Comparison of ENCODE assay signal across 11 cellular contexts in the genomic region with DNA sequence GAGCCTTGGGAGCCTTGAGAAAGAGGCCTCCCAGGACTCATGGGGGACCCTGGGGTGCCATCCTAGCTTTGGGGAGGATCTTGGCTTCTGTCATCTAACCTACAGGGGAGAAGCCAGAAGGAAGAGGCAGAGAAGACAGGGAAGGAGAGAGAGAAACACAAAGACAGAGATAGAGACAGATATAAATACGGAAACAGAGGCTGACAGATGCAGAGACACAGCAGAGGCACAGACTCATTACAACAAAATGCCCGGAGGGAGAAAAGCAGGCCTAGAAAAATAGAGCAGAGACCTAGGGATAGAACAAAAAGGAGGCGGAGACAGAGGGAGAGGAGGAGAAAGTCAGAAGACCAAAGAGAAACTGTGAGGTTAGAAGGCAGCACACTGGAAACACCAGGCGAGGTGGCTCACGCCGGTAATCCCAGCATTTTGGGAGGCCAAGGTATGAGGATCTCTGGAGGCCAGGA. TPM values are rescaled to one million over a fixed set of nuclear protein-coding genes. Genes with fewer than 3 reads are reported as not detected.
DNase-seq lines count a peak whose midpoint lies in the region; ATAC-seq and TF ChIP-seq lines count a peak whose summit lies in the region.
"Had no signal": no experiment of that assay in that cellular context is flagged by ENCODE, and none has a peak within 500 bp of the region (broad histone marks: within the 10 kb centered on the region; RNA-seq: fewer than 3 reads in every experiment).

No MANE protein-coding gene starts in this region.

- H3K36me3 ChIP-seq in breast epithelium, result no peaks in the 10 kb centered on the region
- no peaks in the 10 kb centered on the region for H3K36me3 ChIP-seq in mammary epithelial cell (ENCODE audit: insufficient read depth, low read length)
- H3K36me3 ChIP-seq in mesodermal cell (ENCODE audit: control insufficient read depth, insufficient read depth, low read length), result peaks cover 5% of the 10 kb centered on the region
- H3K36me3 ChIP-seq: pancreas had no signal

- 98% methylated on average over 6 of the region's 6 CpGs for WGBS in mammary epithelial cell (ENCODE audit: low coverage, missing lambda C conversion rate)
- 86 to 95% methylated on average over 5 to 6 of the region's 6 CpGs for WGBS in mesodermal cell (ENCODE audit: insufficient coverage in 2 of 2), 2 experiments

- no peak for ATAC-seq in GM21619 (IDR thresholded peaks at IDR 0.05; ENCODE audit: unreplicated experiment)
- ATAC-seq: pancreas had no signal

- no peaks in the 10 kb centered on the region for H3K9me3 Mint-ChIP-seq in type B pancreatic cell
- H3K9me3 Mint-ChIP-seq: IgD-negative memory B cell had no signal

- peak overlapping the region; percentile 60 for H3K27ac Mint-ChIP-seq in type B pancreatic cell

- no peaks in the 10 kb centered on the region for H4K20me1 ChIP-seq in mammary epithelial cell (ENCODE audit: insufficient read depth, low read length)

- no peak overlapping the region for H2AFZ ChIP-seq in mammary epithelial cell (ENCODE audit: low read depth, low read length)

- TF ChIP-seq CTCF in breast epithelium (IDR thresholded peaks at IDR 0.05) (no peak), mammary epithelial cell (conservative IDR thresholded peaks at IDR 0.05 in 1 of 2, IDR thresholded peaks at IDR 0.05 in 1 of 2; ENCODE audit: extremely low read depth in 1 of 2, insufficient read depth in 1 of 2, low read depth in 1 of 2, low read length in 2 of 2) (no peak), type B pancreatic cell (conservative IDR thresholded peaks at IDR 0.05) (no peak)

- CTCF ChIA-PET in mammary epithelial cell (lab: Charles Lee; ENCODE audit: low non-redundant PET), result no interaction called here

- no peak overlapping the region for H3K9ac ChIP-seq in mammary epithelial cell (ENCODE audit: insufficient read depth, low read length)

- peaks cover 31% of the 10 kb centered on the region for H3K4me1 Mint-ChIP-seq in type B pancreatic cell (ENCODE audit: unreplicated experiment)

- H3K9me3 ChIP-seq in breast epithelium, result no peaks in the 10 kb centered on the region
- H3K9me3 ChIP-seq in mammary epithelial cell (replicated peaks; ENCODE audit: insufficient read depth, low read length), result no peaks in the 10 kb centered on the region
- H3K9me3 ChIP-seq in mesodermal cell (ENCODE audit: control insufficient read depth, low read length), result no peaks in the 10 kb centered on the region
- H3K9me3 ChIP-seq: pancreas had no signal

- H3K36me3 Mint-ChIP-seq in type B pancreatic cell, result no peaks in the 10 kb centered on the region
- H3K36me3 Mint-ChIP-seq: IgD-negative memory B cell had no signal

- H3K27ac ChIP-seq in breast epithelium (peak overlapping the region; percentile 78 to 97), mammary epithelial cell (ENCODE audit: insufficient read depth, low read depth, low read length) (no peak overlapping the region), mesodermal cell (ENCODE audit: low read depth, low read length, severe bottlenecking) (peak overlapping the region; percentile 97)
- H3K27ac ChIP-seq: pancreas had no signal

- H3K4me1 ChIP-seq in breast epithelium (peaks cover 0 to 2% of the 10 kb centered on the region in 2 donors), mammary epithelial cell (ENCODE audit: insufficient read depth, low read length) (peaks cover 41% of the 10 kb centered on the region), mesodermal cell (ENCODE audit: control insufficient read depth, insufficient read depth, low read length, poor library complexity, severe bottlenecking) (peaks cover 55% of the 10 kb centered on the region)
- H3K4me1 ChIP-seq: pancreas had no signal

- H3K4me3 ChIP-seq in breast epithelium (peak overlapping the region; percentile 47 to 77 (median 48)), mammary epithelial cell (replicated peaks in 1 of 3; ENCODE audit: insufficient read depth in 1 of 3, low read depth in 2 of 3, low read length in 3 of 3) (no peak overlapping the region), mesodermal cell (ENCODE audit: extremely low read depth, insufficient read depth, low read length, poor library complexity, severe bottlenecking) (peak overlapping the region; percentile 53)

- H3K27me3 ChIP-seq in breast epithelium, result peaks cover 0 to 12% of the 10 kb centered on the region in 2 donors
- H3K27me3 ChIP-seq in mammary epithelial cell (ENCODE audit: insufficient read depth, low read length), result no peaks in the 10 kb centered on the region

- TF ChIP-seq POLR2A in breast epithelium (IDR thresholded peaks at IDR 0.05), result no peak

- DNase-seq in breast epithelium (ENCODE audit: low spot score in 2 of 2), result no peak
- no peak for DNase-seq in mammary epithelial cell
- DNase-seq in dermis blood vessel endothelial cell, result peak; percentile 32
- DNase-seq in type B pancreatic cell (ENCODE audit: extremely low spot score, unreplicated experiment), result no peak
- DNase-seq in HCEC 1CT, result no peak
- DNase-seq in NCI-H2081 treated with DMSO at 0.1 percent for 48 hours (lab: John Stamatoyannopoulos, UW), result no peak

- dilution Hi-C loops in mammary epithelial cell (cut with HindIII; ENCODE audit: low sequenced_read_pairs), result no loop called here

- peaks cover 69% of the 10 kb centered on the region for H3K27me3 Mint-ChIP-seq in type B pancreatic cell

- peak overlapping the region; percentile 68 for H3K4me3 Mint-ChIP-seq in type B pancreatic cell
- H3K4me3 Mint-ChIP-seq: IgD-negative memory B cell had no signal

- H3K4me2 ChIP-seq in mammary epithelial cell (ENCODE audit: insufficient read depth, low read depth, low read length), result no peak overlapping the region

- BruUV-seq in mammary epithelial cell (replicated peaks; lab: Mats Ljungman, UMichigan), result no TSS peak

- intact Hi-C loops in breast epithelium (cut with DNase I; ENCODE audit: low total_unique reads), result no loop called here
- intact Hi-C loops in mammary epithelial cell (cut with micrococcal nuclease), result loop anchor here (10.0 kb wide), 2 partner anchors 179 to 239 kb away; a partner anchor contains a TSS

- in situ Hi-C loops in mammary epithelial cell (cut with MboI; ENCODE audit: low sequenced_read_pairs in 2 of 2), result no loop called here

- H3K79me2 ChIP-seq in mammary epithelial cell (ENCODE audit: insufficient read depth, low read length), result no peaks in the 10 kb centered on the region

RNA-seq across cellular contexts. Expression of a gene that starts 1.9 kb away (rescaled TPM):
- total RNA-seq in breast epithelium (10 to 100 TPM in 1 of 3 donors, 1 to 10 TPM in 2; 4.0 to 15.1 (median 6.2) TPM), mammary epithelial cell (1 to 10 TPM in 1 of 2 donors, under 1 TPM in 1; 0.83 to 4.9 TPM), dermis blood vessel endothelial cell (19.1 and 53.5 TPM in 2 replicates), type B pancreatic cell (ENCODE audit: low replicate concordance) (0.14 and 11.7 TPM in 2 replicates)
- polyA plus RNA-seq in mammary epithelial cell, result 0.17 TPM
- not detected for polyA minus RNA-seq in mammary epithelial cell
- polyA plus RNA-seq in mesodermal cell (2013, experiment 1 of 2), result 27.1 TPM
- polyA plus RNA-seq in mesodermal cell (2013, experiment 2 of 2), result 23.7 TPM
- polyA plus RNA-seq: IgD-negative memory B cell had no signal

RNA-seq across cellular contexts. Expression of a gene that starts 25.0 kb away (rescaled TPM):
- total RNA-seq in breast epithelium (not detected), mammary epithelial cell (not detected), dermis blood vessel endothelial cell (0.14 and 0.34 TPM in 2 replicates), type B pancreatic cell (ENCODE audit: low replicate concordance) (0.58 TPM in 1 of 2 replicates, not detected in the other)
- not detected for polyA plus RNA-seq in mammary epithelial cell
- polyA minus RNA-seq in mammary epithelial cell, result not detected
- not detected for polyA plus RNA-seq in mesodermal cell (2013, experiment 1 of 2)
- not detected for polyA plus RNA-seq in mesodermal cell (2013, experiment 2 of 2)
- total RNA-seq: A172, pancreas had no signal
- polyA plus RNA-seq: IgD-negative memory B cell had no signal

RNA-seq across cellular contexts. Expression of a gene that starts 34.8 kb away (rescaled TPM):
- total RNA-seq in breast epithelium (1 to 10 TPM in 1 of 3 donors, under 1 TPM in 2; 0.16 to 4.9 (median 0.73) TPM), mammary epithelial cell (not detected), dermis blood vessel endothelial cell (not detected in 2 replicates), type B pancreatic cell (ENCODE audit: low replicate concordance) (0.12 and 6.6 TPM in 2 replicates)
- not detected for polyA plus RNA-seq in mammary epithelial cell
- 2.9 TPM for polyA minus RNA-seq in mammary epithelial cell
- polyA plus RNA-seq in mesodermal cell (2013, experiment 1 of 2), result 7.4 TPM
- polyA plus RNA-seq in mesodermal cell (2013, experiment 2 of 2), result 6.0 TPM
- polyA plus RNA-seq: IgD-negative memory B cell had no signal

RNA-seq across cellular contexts. Expression of a gene that starts 36.5 kb away (rescaled TPM):
- total RNA-seq in breast epithelium (under 1 TPM in 2 of 3 donors, not detected in 1; 0.15 to 0.33 TPM), mammary epithelial cell (not detected), dermis blood vessel endothelial cell (not detected in 2 replicates), type B pancreatic cell (ENCODE audit: low replicate concordance) (1.7 TPM in 1 of 2 replicates, not detected in the other)
- not detected for polyA plus RNA-seq in mammary epithelial cell
- not detected for polyA minus RNA-seq in mammary epithelial cell
- 0.18 TPM for polyA plus RNA-seq in mesodermal cell (2013, experiment 1 of 2)
- 0.10 TPM for polyA plus RNA-seq in mesodermal cell (2013, experiment 2 of 2)
- total RNA-seq: A172 had no signal
- polyA plus RNA-seq: IgD-negative memory B cell had no signal

Comparison
In these comparisons a context has a peak if more than half of its experiments do, and no peak if none do; other contexts are left out.
1. H3K4me3 ChIP-seq: peak in breast epithelium (3 of 3) and mesodermal cell (single experiment); none in mammary epithelial cell (0 of 3).